Comparison of ENCODE assay signal across 11 cellular contexts in genomic region chr3:131402391-131403039, GRCh38. TPM values are rescaled to one million over a fixed set of nuclear protein-coding genes. Genes with fewer than 3 reads are reported as not detected.
DNase-seq lines count a peak whose midpoint lies in the region; ATAC-seq and TF ChIP-seq lines count a peak whose summit lies in the region.
"Had no signal": no experiment of that assay in that cellular context is flagged by ENCODE, and none has a peak within 500 bp of the region (broad histone marks: within the 10 kb centered on the region; RNA-seq: fewer than 3 reads in every experiment).

No MANE protein-coding gene starts in this region.

- DNase-seq in HFFc6 (peak; percentile 54), RWPE1 (ENCODE audit: low spot score) (peak; percentile 31), retina (peak; percentile 15), lower leg skin (ENCODE audit: low spot score in 2 of 2) (no peak), NCI-H82 treated with DMSO at 0.1 percent for 48 hours (lab: John Stamatoyannopoulos, UW; ENCODE audit: unreplicated experiment) (no peak)
- DNase-seq: activated T-cell treated with anti-CD3 and anti-CD28 coated beads, Interleukin-2, amount 50 U/mL, for 48 hours; NCI-H2081 treated with DMSO at 0.1 percent for 48 hours; stimulated activated naive CD4-positive, alpha-beta T cell had no signal

- no peak for TF ChIP-seq POLR2A in lower leg skin (IDR thresholded peaks at IDR 0.05)

- no peak overlapping the region for H3K4me3 ChIP-seq in lower leg skin (ENCODE audit: low read depth, poor library complexity, severe bottlenecking)

- H3K27ac ChIP-seq in RWPE1: no peak overlapping the region

- POLR2A ChIA-PET in RWPE1 (lab: Yijun Ruan, JAX; ENCODE audit: low non-redundant PET): no interaction called here

- peaks cover 7% of the 10 kb centered on the region; the same call in 1 of the 2 replicates for H3K36me3 Mint-ChIP-seq in HFFc6 (ENCODE audit: low read depth)

- TF ChIP-seq CTCF in HFFc6 (IDR thresholded peaks at IDR 0.05): no peak
- TF ChIP-seq CTCF in RWPE1 (conservative IDR thresholded peaks at IDR 0.05; ENCODE audit: low read depth): no peak
- TF ChIP-seq CTCF in lower leg skin (IDR thresholded peaks at IDR 0.05): no peak

- ATAC-seq in esophagus mucosa: peak; percentile 47
- no peak for ATAC-seq in GM21390 (IDR thresholded peaks at IDR 0.05; ENCODE audit: unreplicated experiment)
- no peak for ATAC-seq in HG03159 (IDR thresholded peaks at IDR 0.05; ENCODE audit: unreplicated experiment)

- peaks cover 31% of the 10 kb centered on the region for H3K4me1 Mint-ChIP-seq in HFFc6 (ENCODE audit: low read depth)

- peak overlapping the region; percentile 80 for H3K4me3 Mint-ChIP-seq in HFFc6

- intact Hi-C loops in lower leg skin (cut with DNase I; ENCODE audit: low total_unique reads): no loop called here

- CTCF ChIA-PET in RWPE1 (lab: Yijun Ruan, JAX): no interaction called here

- no peaks in the 10 kb centered on the region; the same call in 1 of the 2 replicates for H3K27me3 Mint-ChIP-seq in HFFc6 (ENCODE audit: insufficient read depth)

- WGBS in lower leg skin, 2 donors: 38 to 49% methylated on average over 6 of the region's 6 CpGs

- peak overlapping the region; percentile 94 for H3K27ac Mint-ChIP-seq in HFFc6

- peaks cover 5% of the 10 kb centered on the region; the same call in 1 of the 2 replicates for H3K9me3 Mint-ChIP-seq in HFFc6

RNA-seq across cellular contexts. Expression of gene NUDT16, which starts 20.9 kb away (rescaled TPM):
- total RNA-seq in HFFc6 (2021; fragmentation: NEBNext Ultra II Directional; extraction: Animal tissue kit (Norgen Biotek cat#: 25700)): 10 to 100 TPM; 18.3 to 21.3 (median 19.7) TPM
- total RNA-seq in esophagus mucosa: 7.7 TPM
- total RNA-seq in lower leg skin: 10 to 100 TPM; 10.4 to 19.7 (median 12.5) TPM

Comparison
In these comparisons a context has a peak if more than half of its experiments do, and no peak if none do; other contexts are left out.
1. DNase-seq: peak in HFFc6 (single experiment), RWPE1 (single experiment) and retina (single experiment); none in lower leg skin (0 of 2) and NCI-H82 treated with DMSO at 0.1 percent for 48 hours (single experiment).